In genomic region chrX:118346258-118347094, GRCh38 we compare ENCODE assay signal across 7 cellular contexts. TPM values are rescaled to one million over a fixed set of nuclear protein-coding genes. Genes with fewer than 3 reads are reported as not detected.
A peak's percentile ranks its signal among the peaks of the same experiment; 100 is the strongest.
DNase-seq lines count a peak whose midpoint lies in the region; ATAC-seq, FAIRE-seq and TF ChIP-seq lines count a peak whose summit lies in the region.

No MANE protein-coding gene starts in this region.

- peaks cover 5 to 41% (median 38%) of the 10 kb centered on the region in 7 donors for H3K4me1 Mint-ChIP-seq in naive thymus-derived CD4-positive, alpha-beta T cell

- TF ChIP-seq CTCF in endothelial cell of umbilical vein (IDR thresholded peaks at IDR 0.05; ENCODE audit: extremely low read depth in 1 of 2, insufficient read depth in 1 of 2, low read depth in 1 of 2, low read length in 2 of 2) = no peak

- CTCF ChIA-PET in endothelial cell of umbilical vein (lab: Charles Lee) = no interaction called here
- CTCF ChIA-PET in naive thymus-derived CD4-positive, alpha-beta T cell (lab: Charles Lee) = no interaction called here

- H3K4me2 ChIP-seq in endothelial cell of umbilical vein (ENCODE audit: insufficient read depth, low read length) = peak overlapping the region; percentile 99

- peak overlapping the region; percentile 82 for H2AFZ ChIP-seq in endothelial cell of umbilical vein (ENCODE audit: low read depth, low read length)

- POLR2A ChIA-PET in endothelial cell of umbilical vein (lab: Charles Lee) = interaction anchor here (0.6 kb wide), 1 partner anchor 37 kb away, joined by 4 read pairs; no protein-coding TSS in a partner anchor
- POLR2A ChIA-PET in naive thymus-derived CD4-positive, alpha-beta T cell (lab: Charles Lee) = interaction anchor here (0.6 to 1.0 kb wide), 2 partner anchors 150 to 339 kb away, joined by 3 read pairs; no protein-coding TSS in a partner anchor

- TF ChIP-seq POLR2A in endothelial cell of umbilical vein (IDR thresholded peaks at IDR 0.05; ENCODE audit: low read depth, low read length) = no peak

- H3K9me1 ChIP-seq in endothelial cell of umbilical vein (replicated peaks; ENCODE audit: control insufficient read depth, extremely low read depth, insufficient read depth, low read length) = no peaks in the 10 kb centered on the region

- TSS peak; percentile 51 for BruUV-seq in endothelial cell of umbilical vein (replicated peaks; lab: Mats Ljungman, UMichigan)

- ATAC-seq in GM18519 (IDR thresholded peaks at IDR 0.05; ENCODE audit: low FRiP score, unreplicated experiment) = peak; percentile 11
- peak; percentile 20 for ATAC-seq in HG02870 (IDR thresholded peaks at IDR 0.05; ENCODE audit: unreplicated experiment)
- peak; percentile 48 for ATAC-seq in naive thymus-derived CD4-positive, alpha-beta T cell
- peak; percentile 53 for ATAC-seq in stimulated activated naive CD8-positive, alpha-beta T cell treated with anti-CD3 and anti-CD28 coated beads, Interleukin-15, Interleukin-2, amounts not matched to agents 100 U/mL and 50 U/mL, for 24 hours

- no peaks in the 10 kb centered on the region for H3K36me3 Mint-ChIP-seq in naive thymus-derived CD4-positive, alpha-beta T cell

- dilution Hi-C loops in endothelial cell of umbilical vein (cut with MboI; ENCODE audit: extremely low pct_ligation_motif_present, low sequenced_read_pairs) = no loop called here

- peak overlapping the region; percentile 92 to 99 (median 96) for H3K27ac Mint-ChIP-seq in naive thymus-derived CD4-positive, alpha-beta T cell

- H3K27me3 ChIP-seq in endothelial cell of umbilical vein (ENCODE audit: control insufficient read depth in 2 of 2, insufficient read depth in 2 of 2, low read length in 2 of 2) = no peaks in the 10 kb centered on the region
- H3K27me3 ChIP-seq in naive thymus-derived CD4-positive, alpha-beta T cell (ENCODE audit: control insufficient read depth in 2 of 2, insufficient read depth in 2 of 2, low read length in 2 of 2) = no peaks in the 10 kb centered on the region

- peak overlapping the region; percentile 66 to 98 (median 93) for H3K4me3 ChIP-seq in endothelial cell of umbilical vein (replicated peaks in 1 of 3; ENCODE audit: insufficient read depth in 1 of 3, low read depth in 1 of 3, low read length in 3 of 3)
- peak overlapping the region; percentile 87 for H3K4me3 ChIP-seq in naive thymus-derived CD4-positive, alpha-beta T cell (ENCODE audit: low read length)

- intact Hi-C loops in endothelial cell of umbilical vein (cut with micrococcal nuclease) = loop anchor here (1.0 to 5.0 kb wide), 2 partner anchors 10 to 61 kb away; no protein-coding TSS in a partner anchor
- intact Hi-C loops in naive thymus-derived CD4-positive, alpha-beta T cell (cut with micrococcal nuclease) = loop anchor here (1.0 to 10.0 kb wide), 10 partner anchors 41 to 1906 kb away; partner anchors contain the start of genes PGRMC1 (in 2 of the 2), DOCK11 (in 1 of the 2), LONRF3 (in 1 of the 2) and NDUFA1 (in 1 of the 2)

- no peaks in the 10 kb centered on the region for H3K36me3 ChIP-seq in endothelial cell of umbilical vein (ENCODE audit: control insufficient read depth in 2 of 2, extremely low read depth in 1 of 2, insufficient read depth in 2 of 2, low read length in 2 of 2)
- H3K36me3 ChIP-seq in naive thymus-derived CD4-positive, alpha-beta T cell (ENCODE audit: control insufficient read depth in 2 of 3, insufficient read depth in 3 of 3, low read length in 3 of 3) = peaks cover 0 to 7% (median 0%) of the 10 kb centered on the region in 3 experiments

- H3K9me3 Mint-ChIP-seq in naive thymus-derived CD4-positive, alpha-beta T cell = peaks cover 0 to 1% (median 0%) of the 10 kb centered on the region in 11 donors

- peaks cover 53% of the 10 kb centered on the region for H3K79me2 ChIP-seq in endothelial cell of umbilical vein (ENCODE audit: control insufficient read depth, insufficient read depth, low read length)

- no peaks in the 10 kb centered on the region for H3K9me3 ChIP-seq in endothelial cell of umbilical vein (replicated peaks; ENCODE audit: control insufficient read depth, insufficient read depth, low read length)
- H3K9me3 ChIP-seq in naive thymus-derived CD4-positive, alpha-beta T cell (ENCODE audit: control insufficient read depth in 2 of 3, low read length in 3 of 3) = no peaks in the 10 kb centered on the region

- H3K27me3 Mint-ChIP-seq in naive thymus-derived CD4-positive, alpha-beta T cell = no peaks in the 10 kb centered on the region

- H4K20me1 ChIP-seq in endothelial cell of umbilical vein (replicated peaks; ENCODE audit: control insufficient read depth, extremely low read depth, insufficient read depth, low read length) = no peaks in the 10 kb centered on the region

- peak overlapping the region; percentile 87 to 99 (median 98) for H3K4me3 Mint-ChIP-seq in naive thymus-derived CD4-positive, alpha-beta T cell

- peak overlapping the region; percentile 92 for H3K9ac ChIP-seq in endothelial cell of umbilical vein (replicated peaks; ENCODE audit: extremely low read depth, insufficient read depth, low read length)

- DNase-seq in NCI-H2171 treated with DMSO at 0.1 percent for 48 hours (lab: John Stamatoyannopoulos, UW) (peak; percentile 53), endothelial cell of umbilical vein (ENCODE audit: low read depth, low spot score) (peak; percentile 24)
- peak; percentile 51 for DNase-seq in activated CD8-positive, alpha-beta memory T cell treated with anti-CD3 and anti-CD28 coated beads, Interleukin-2, amount 50 U/mL, for 4 hours
- peak in 8 of 9 donors; percentile 20 to 60 (median 42) for DNase-seq in naive thymus-derived CD4-positive, alpha-beta T cell
- peak; percentile 55 for DNase-seq in stimulated activated naive CD8-positive, alpha-beta T cell treated with anti-CD3 and anti-CD28 coated beads, Interleukin-15, Interleukin-2, amounts not matched to agents 100 U/mL and 50 U/mL, for 24 hours

- peak overlapping the region; percentile 86 for H3K27ac ChIP-seq in endothelial cell of umbilical vein (ENCODE audit: insufficient read depth, low read depth, low read length)
- H3K27ac ChIP-seq in naive thymus-derived CD4-positive, alpha-beta T cell (ENCODE audit: low read depth, low read length) = peak overlapping the region; percentile 93

- peaks cover 30% of the 10 kb centered on the region for H3K4me1 ChIP-seq in endothelial cell of umbilical vein (ENCODE audit: control insufficient read depth, extremely low read depth, insufficient read depth, low read length)
- H3K4me1 ChIP-seq in naive thymus-derived CD4-positive, alpha-beta T cell (ENCODE audit: control insufficient read depth in 2 of 2, insufficient read depth in 2 of 2, low read length in 2 of 2) = peaks cover 24 to 28% of the 10 kb centered on the region in 2 donors

- no peak for FAIRE-seq in endothelial cell of umbilical vein (lab: Jason Lieb, UNC)

TF ChIP-seq in endothelial cell of umbilical vein, 7 proteins besides CTCF, POLR2A, EP300 and RAD21:
- TF ChIP-seq MYC (IDR thresholded peaks at IDR 0.05; ENCODE audit: low read depth, low read length) (no peak), POLR2AphosphoS5 (IDR thresholded peaks at IDR 0.05; ENCODE audit: insufficient read depth, low read depth, low read length) (no peak), GATA2 (IDR thresholded peaks at IDR 0.05; ENCODE audit: insufficient read depth, insufficient read length, low read depth, low read length) (no peak), FOS (IDR thresholded peaks at IDR 0.05; ENCODE audit: borderline replicate concordance, insufficient read depth, low read length) (no peak), EZH2 (IDR thresholded peaks at IDR 0.05; ENCODE audit: borderline replicate concordance, low read depth, low read length, severe bottlenecking) (no peak), JUN (IDR thresholded peaks at IDR 0.05; ENCODE audit: borderline replicate concordance, insufficient read depth, insufficient read length, low read depth) (no peak), MAX (IDR thresholded peaks at IDR 0.05; ENCODE audit: insufficient read depth, insufficient read length) (no peak)

RNA-seq across cellular contexts. Expression of gene WDR44, which starts 0.6 kb away (rescaled TPM):
- total RNA-seq in endothelial cell of umbilical vein = 17.4 and 17.6 TPM in 2 replicates
- 5.7 and 6.5 TPM in 2 replicates for polyA plus RNA-seq in endothelial cell of umbilical vein
- 7.2 and 7.3 TPM in 2 replicates for polyA plus RNA-seq in endothelial cell of umbilical vein (2011; cell fraction: cytosol; rRNA removed)
- 18.1 and 22.1 TPM in 2 replicates for polyA plus RNA-seq in endothelial cell of umbilical vein (2011; cell fraction: nucleus; rRNA removed)
- 13.3 and 15.5 TPM in 2 replicates for polyA plus RNA-seq in endothelial cell of umbilical vein (2012)
- polyA minus RNA-seq in endothelial cell of umbilical vein = 11.9 and 12.9 TPM in 2 replicates
- polyA minus RNA-seq in endothelial cell of umbilical vein (2011; cell fraction: cytosol; rRNA and poly(A)+ RNA removed) = 16.9 TPM
- 32.1 and 35.2 TPM in 2 replicates for polyA minus RNA-seq in endothelial cell of umbilical vein (2011; cell fraction: nucleus; rRNA and poly(A)+ RNA removed)
- total RNA-seq in naive thymus-derived CD4-positive, alpha-beta T cell = 10 to 100 TPM; 12.0 to 19.0 (median 17.0) TPM
- 1 to 10 TPM; 7.8 to 8.5 TPM for polyA plus RNA-seq in naive thymus-derived CD4-positive, alpha-beta T cell

Comparison
In these comparisons a context has a peak if more than half of its experiments do, and no peak if none do; other contexts are left out.
1. Peak in every context shown above with its lines: DNase-seq, ATAC-seq, H3K4me3 ChIP-seq and H3K27ac ChIP-seq.